Comparison of ENCODE assay signal across 39 cellular contexts in the genomic region with DNA sequence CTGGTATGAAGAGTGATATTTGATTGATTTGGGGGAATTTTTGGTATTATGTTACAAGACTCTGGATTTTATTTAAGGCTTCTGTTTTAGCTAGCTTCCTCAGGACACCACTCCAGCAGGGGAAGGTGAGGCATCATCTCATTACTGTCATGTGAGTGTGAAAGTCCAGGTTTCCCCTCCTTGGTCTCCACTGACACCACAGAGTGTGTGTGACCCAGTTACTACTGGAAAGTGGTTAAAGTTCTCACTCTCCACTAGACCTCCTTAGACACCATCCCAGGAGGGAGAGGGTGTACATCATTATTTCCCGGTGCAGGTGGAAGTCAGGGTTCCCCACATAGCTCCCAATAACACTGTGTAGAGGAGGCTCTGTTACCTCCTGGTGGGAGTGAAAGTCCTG.
"Had no signal": no experiment of that assay in that cellular context is flagged by ENCODE, and none has a peak within 500 bp of the region (broad histone marks: within the 10 kb centered on the region; RNA-seq: fewer than 3 reads in every experiment).

No MANE protein-coding gene starts in this region.

- H3K4me1 ChIP-seq: adrenal gland, body of pancreas, breast epithelium, Peyer's patch had no signal

- DNase-seq: activated B cell treated with CpG ODN at 0.5 μM for 24 hours; activated CD4-positive, alpha-beta memory T cell treated with anti-CD3 and anti-CD28 coated beads for 36 hours; activated CD4-positive, alpha-beta T cell treated with anti-CD3 and anti-CD28 coated beads for 4 hours; activated CD4-positive, alpha-beta T cell treated with anti-CD3 and anti-CD28 coated beads, Interleukin-2, amount 50 U/mL, for 1 hour; activated CD4-positive, CD25-positive, alpha-beta regulatory T cell treated with anti-CD3 and anti-CD28 coated beads, Interleukin-2, amount 50 U/mL, for 72 hours; activated CD8-positive, alpha-beta memory T cell treated with anti-CD3 and anti-CD28 coated beads, Interleukin-2, amount 50 U/mL, for 4 hours; activated effector memory CD4-positive, alpha-beta T cell treated with Interleukin-2 at 50 U/mL for 16 hours; activated naive CD4-positive, alpha-beta T cell treated with anti-CD3 and anti-CD28 coated beads, Interleukin-2, amount 50 U/mL, for 16 hours; activated naive CD8-positive, alpha-beta T cell treated with anti-CD3 and anti-CD28 coated beads, Interleukin-2, amount 10 ng/mL, durations not matched to agents 7 days and 5 days; activated T-cell treated with anti-CD3 and anti-CD28 coated beads for 4 hours; activated T-cell treated with anti-CD3 and anti-CD28 coated beads, Interleukin-2, amount 50 U/mL, for 4 hours; adrenal gland; body of pancreas; central memory CD4-positive, alpha-beta T cell; MM.1S; MV-4-11; NCI-H1092; NCI-H1436 treated with DMSO at 0.1 percent for 48 hours; NCI-H1694 treated with DMSO at 0.1 percent for 48 hours; NCI-H2029; NCI-H2107; NCI-H2171; NCI-H510A; NCI-H526; NCI-H748 treated with DMSO at 0.1 percent for 48 hours; NK-92 treated with Interleukin-12 subunit alpha and Interleukin-12 subunit beta, amount 100 ng/mL, for 24 hours; PC-3; Peyer's patch; RPMI8226; SIG-M5; SW 1271; T-helper 1 cell; T-helper 2 cell; T-helper 9 cell had no signal

- H3K27ac ChIP-seq: adrenal gland, body of pancreas, breast epithelium, KMS-11, Peyer's patch, VCaP had no signal

- H3K27me3 ChIP-seq: adrenal gland, body of pancreas, breast epithelium, Peyer's patch had no signal

- ATAC-seq: activated T-cell treated with anti-CD3 and anti-CD28 coated beads, Interleukin-2, amount 50 U/mL, for 4 hours; body of pancreas; PC-3; Right ventricle myocardium inferior had no signal

- H3K9me3 ChIP-seq: adrenal gland, body of pancreas, breast epithelium, Peyer's patch had no signal

- H3K4me3 ChIP-seq: adrenal gland, body of pancreas, breast epithelium, Peyer's patch had no signal

- H3K36me3 ChIP-seq: adrenal gland, breast epithelium, Peyer's patch had no signal

- FAIRE-seq: astrocyte had no signal
